Comparison of ENCODE assay signal across 11 cellular contexts in the genomic region with DNA sequence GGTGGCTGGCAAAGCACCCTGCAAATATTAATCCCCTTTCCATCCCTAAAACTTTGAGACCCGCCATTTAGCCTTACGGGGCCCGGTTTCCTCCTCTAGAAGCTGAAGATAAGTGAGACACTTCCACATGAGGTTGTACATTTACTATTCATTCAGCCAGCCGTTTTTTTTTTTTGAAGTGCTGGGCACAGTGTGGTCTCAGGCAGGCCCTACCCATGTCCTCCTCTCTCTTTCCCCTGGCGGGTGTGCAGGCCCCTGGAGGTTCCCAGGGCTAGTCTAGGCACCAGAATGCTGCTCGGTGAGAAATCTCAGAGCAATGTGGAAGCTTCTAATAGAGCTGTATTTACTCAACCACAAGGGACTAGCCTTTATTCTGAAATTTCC.
A peak's percentile ranks its signal among the peaks of the same experiment; 100 is the strongest.
DNase-seq lines count a peak whose midpoint lies in the region; ATAC-seq and TF ChIP-seq lines count a peak whose summit lies in the region.
"Had no signal": no experiment of that assay in that cellular context is flagged by ENCODE, and none has a peak within 500 bp of the region (broad histone marks: within the 10 kb centered on the region; RNA-seq: fewer than 3 reads in every experiment).

No MANE protein-coding gene starts in this region.

- peaks cover 16% of the 10 kb centered on the region for H3K27me3 ChIP-seq in CD4-positive, alpha-beta T cell (ENCODE audit: control insufficient read depth, insufficient read depth, low read length)
- H3K27me3 ChIP-seq in adrenal gland = no peaks in the 10 kb centered on the region
- H3K27me3 ChIP-seq: MG63 had no signal

- H3K36me3 Mint-ChIP-seq in CD4-positive, alpha-beta T cell (ENCODE audit: low read depth) = no peaks in the 10 kb centered on the region
- H3K36me3 Mint-ChIP-seq in effector memory CD8-positive, alpha-beta T cell (ENCODE audit: insufficient read depth) = no peaks in the 10 kb centered on the region
- H3K36me3 Mint-ChIP-seq in nephron (ENCODE audit: low read depth) = peaks cover 4% of the 10 kb centered on the region

- no peak overlapping the region for H3K27ac ChIP-seq in CD4-positive, alpha-beta T cell (ENCODE audit: low read depth, low read length)
- no peak overlapping the region for H3K27ac ChIP-seq in adrenal gland

- CTCF ChIA-PET in CD4-positive, alpha-beta T cell (lab: Charles Lee) = no interaction called here

- intact Hi-C loops in CD4-positive, alpha-beta T cell (cut with DNase I, micrococcal nuclease) = loop anchor here in 1 of 2 experiments (5.0 to 10.0 kb wide), 2 partner anchors 173 to 355 kb away; partner anchors contain the start of gene HAND1
- intact Hi-C loops in adrenal gland (cut with DNase I) = no loop called here

- peaks cover 0 to 4% of the 10 kb centered on the region in 2 donors for H3K4me1 ChIP-seq in adrenal gland (replicated peaks in 1 of 2)

- ATAC-seq in CD4-positive, alpha-beta T cell (ENCODE audit: poor library complexity) = no peak
- peak; percentile 11 for ATAC-seq in HG02943 (IDR thresholded peaks at IDR 0.05; ENCODE audit: low read depth, unreplicated experiment)
- no peak for ATAC-seq in effector memory CD8-positive, alpha-beta T cell (replicated peaks)

- WGBS in adrenal gland, 4 donors = 58 to 69% (median 63%) methylated on average over 6 of the region's 6 CpGs

- H3K27me3 Mint-ChIP-seq in CD4-positive, alpha-beta T cell = peaks cover 29% of the 10 kb centered on the region
- peaks cover 14 to 22% of the 10 kb centered on the region in 2 donors for H3K27me3 Mint-ChIP-seq in effector memory CD8-positive, alpha-beta T cell
- H3K27me3 Mint-ChIP-seq in nephron (ENCODE audit: low read depth) = peaks cover 30% of the 10 kb centered on the region

- DNase-seq in CD4-positive, alpha-beta T cell = no peak
- no peak for DNase-seq in effector memory CD8-positive, alpha-beta T cell
- DNase-seq in RKO (ENCODE audit: low spot score) (no peak), SIG-M5 (lab: John Stamatoyannopoulos, UW) (no peak), CD1c-positive myeloid dendritic cell (ENCODE audit: extremely low spot score) (no peak), adrenal gland (no peak)
- DNase-seq: amniotic stem cell, DMS79 treated with DMSO at 0.1 percent for 48 hours, MG63 had no signal

- H3K36me3 ChIP-seq in adrenal gland (replicated peaks in 1 of 2) = no peaks in the 10 kb centered on the region
- H3K36me3 ChIP-seq: MG63 had no signal

- H3K9me3 Mint-ChIP-seq in CD4-positive, alpha-beta T cell = peaks cover 10% of the 10 kb centered on the region
- H3K9me3 Mint-ChIP-seq in effector memory CD8-positive, alpha-beta T cell = no peaks in the 10 kb centered on the region
- peaks cover 15% of the 10 kb centered on the region for H3K9me3 Mint-ChIP-seq in nephron

- peak overlapping the region; percentile 82 for H3K4me3 Mint-ChIP-seq in CD4-positive, alpha-beta T cell
- peak overlapping the region; percentile 56 to 63 for H3K4me3 Mint-ChIP-seq in effector memory CD8-positive, alpha-beta T cell
- H3K4me3 Mint-ChIP-seq in nephron = peak overlapping the region; percentile 74 to 78 (median 77)

- no peak for TF ChIP-seq CTCF in CD4-positive, alpha-beta T cell (IDR thresholded peaks at IDR 0.05)
- TF ChIP-seq CTCF in nephron (IDR thresholded peaks at IDR 0.05; ENCODE audit: unreplicated experiment in 3 of 3) = no peak
- TF ChIP-seq CTCF in adrenal gland (IDR thresholded peaks at IDR 0.05) = no peak

- H3K4me3 ChIP-seq in adrenal gland = peak overlapping the region in 1 of 4 donors; percentile 46
- H3K4me3 ChIP-seq: MG63 had no signal

- POLR2A ChIA-PET in CD4-positive, alpha-beta T cell (lab: Charles Lee) = no interaction called here

- H3K27ac Mint-ChIP-seq in CD4-positive, alpha-beta T cell = no peak overlapping the region
- peak overlapping the region in 1 of 2 donors; percentile 26 for H3K27ac Mint-ChIP-seq in effector memory CD8-positive, alpha-beta T cell
- H3K27ac Mint-ChIP-seq in nephron = peak overlapping the region in 2 of 3 experiments; percentile 18 to 31

- H3K9me3 ChIP-seq in CD4-positive, alpha-beta T cell (ENCODE audit: control insufficient read depth, low read length) = no peaks in the 10 kb centered on the region
- no peaks in the 10 kb centered on the region for H3K9me3 ChIP-seq in adrenal gland (replicated peaks in 1 of 3)

- H3K4me1 Mint-ChIP-seq in CD4-positive, alpha-beta T cell (ENCODE audit: low read depth) = peaks cover 16% of the 10 kb centered on the region
- H3K4me1 Mint-ChIP-seq in effector memory CD8-positive, alpha-beta T cell (ENCODE audit: low read depth in 2 of 2) = peaks cover 12% of the 10 kb centered on the region in 2 donors
- H3K4me1 Mint-ChIP-seq in nephron = peaks cover 13% of the 10 kb centered on the region

- no peak for TF ChIP-seq POLR2A in adrenal gland (IDR thresholded peaks at IDR 0.05)
